ENCODE assay signal across 16 cellular contexts in genomic region chr2:128606837-128607236, GRCh38.
DNase-seq lines count a peak whose midpoint lies in the region; ATAC-seq, FAIRE-seq and TF ChIP-seq lines count a peak whose summit lies in the region.
"Had no signal": no experiment of that assay in that cellular context is flagged by ENCODE, and none has a peak within 500 bp of the region (broad histone marks: within the 10 kb centered on the region; RNA-seq: fewer than 3 reads in every experiment).

No MANE protein-coding gene starts in this region.

- H3K4me3 Mint-ChIP-seq in mesothelial cell of epicardium, result no peak overlapping the region
- H3K4me3 Mint-ChIP-seq: CD4-positive, alpha-beta memory T cell had no signal

- H3K27me3 ChIP-seq in heart right ventricle (peaks cover 0 to 4% (median 0%) of the 10 kb centered on the region in 7 donors), bronchial epithelial cell (ENCODE audit: control insufficient read depth, insufficient read depth, low read length) (no peaks in the 10 kb centered on the region), suprapubic skin (no peaks in the 10 kb centered on the region)
- H3K27me3 ChIP-seq: MG63 had no signal

- ATAC-seq in Right ventricle myocardium superior (ENCODE audit: poor library complexity) (no peak), heart right ventricle (no peak), GM21528 (IDR thresholded peaks at IDR 0.05; ENCODE audit: low FRiP score, unreplicated experiment) (no peak)

- peaks cover 4% of the 10 kb centered on the region for H3K4me1 Mint-ChIP-seq in mesothelial cell of epicardium
- H3K4me1 Mint-ChIP-seq: CD4-positive, alpha-beta memory T cell had no signal

- no peaks in the 10 kb centered on the region for H3K9me3 Mint-ChIP-seq in mesothelial cell of epicardium
- H3K9me3 Mint-ChIP-seq: CD4-positive, alpha-beta memory T cell had no signal

- H3K4me3 ChIP-seq in heart right ventricle (no peak overlapping the region), bronchial epithelial cell (ENCODE audit: low read depth, low read length) (no peak overlapping the region), suprapubic skin (no peak overlapping the region)
- H3K4me3 ChIP-seq: MG63, PC-9 had no signal

- TF ChIP-seq POLR2A in suprapubic skin (IDR thresholded peaks at IDR 0.05), result no peak

- FAIRE-seq in bronchial epithelial cell (lab: Jason Lieb, UNC), result peak; percentile 60

- H3K36me3 ChIP-seq in heart right ventricle (no peaks in the 10 kb centered on the region), bronchial epithelial cell (ENCODE audit: control insufficient read depth, insufficient read depth, low read length) (no peaks in the 10 kb centered on the region), suprapubic skin (no peaks in the 10 kb centered on the region)
- H3K36me3 ChIP-seq: MG63 had no signal

- intact Hi-C loops in Right ventricle myocardium superior (cut with DNase I), result no loop called here
- intact Hi-C loops in heart right ventricle (cut with DNase I), result no loop called here

- H3K4me1 ChIP-seq in heart right ventricle (peaks cover 0 to 8% (median 0%) of the 10 kb centered on the region in 9 donors), suprapubic skin (peaks cover 9% of the 10 kb centered on the region)

- TF ChIP-seq CTCF in heart right ventricle (IDR thresholded peaks at IDR 0.05), result no peak
- TF ChIP-seq CTCF in bronchial epithelial cell (IDR thresholded peaks at IDR 0.05; ENCODE audit: insufficient read depth, low read length, severe bottlenecking), result no peak
- no peak for TF ChIP-seq CTCF in mesothelial cell of epicardium (IDR thresholded peaks at IDR 0.05; ENCODE audit: unreplicated experiment)
- no peak for TF ChIP-seq CTCF in suprapubic skin (IDR thresholded peaks at IDR 0.05)

- no peak overlapping the region for H3K27ac Mint-ChIP-seq in mesothelial cell of epicardium
- H3K27ac Mint-ChIP-seq: CD4-positive, alpha-beta memory T cell had no signal

- H3K27me3 Mint-ChIP-seq in mesothelial cell of epicardium (ENCODE audit: low read depth), result peaks cover 2% of the 10 kb centered on the region

- no peak overlapping the region for H3K27ac ChIP-seq in heart right ventricle
- no peak overlapping the region for H3K27ac ChIP-seq in suprapubic skin
- H3K27ac ChIP-seq: PC-9 had no signal

- 94 to 96% methylated on average over 6 of the region's 6 CpGs for WGBS in heart right ventricle, 2 donors
- 95% methylated on average over 6 of the region's 6 CpGs for WGBS in suprapubic skin

- no peak for TF ChIP-seq EP300 in suprapubic skin (IDR thresholded peaks at IDR 0.05)

- no peaks in the 10 kb centered on the region for H3K36me3 Mint-ChIP-seq in mesothelial cell of epicardium
- H3K36me3 Mint-ChIP-seq: CD4-positive, alpha-beta memory T cell had no signal

- peak; percentile 22 for DNase-seq in Right ventricle myocardium superior
- DNase-seq in heart right ventricle, result no peak
- DNase-seq in bronchial epithelial cell (ENCODE audit: low read depth), result no peak
- peak; percentile 15 to 34 for DNase-seq in mesothelial cell of epicardium (ENCODE audit: low spot score in 2 of 2, unreplicated experiment in 2 of 2)
- DNase-seq in suprapubic skin (ENCODE audit: low spot score in 2 of 2), result peak; percentile 27 to 60
- DNase-seq in putamen (ENCODE audit: low spot score), result no peak
- DNase-seq: ACHN; AML-193; CD4-positive, alpha-beta memory T cell; HCEC 1CT; MG63; NCI-H1092; NCI-H1694; NCI-H510A treated with DMSO at 0.1 percent for 48 hours; PC-9 had no signal

- H3K9me3 ChIP-seq in heart right ventricle, result no peaks in the 10 kb centered on the region
- no peaks in the 10 kb centered on the region for H3K9me3 ChIP-seq in suprapubic skin
- H3K9me3 ChIP-seq: MG63 had no signal

Comparison
In these comparisons a context has a peak if more than half of its experiments do, and no peak if none do; other contexts are left out.
1. DNase-seq: peak in Right ventricle myocardium superior (single experiment), mesothelial cell of epicardium (2 of 2) and suprapubic skin (2 of 2); none in heart right ventricle (0 of 2), bronchial epithelial cell (single experiment) and putamen (single experiment).